In genomic region chr17:46812624-46813318, GRCh38 we compare ENCODE assay signal across 1 cellular context.
A peak's percentile ranks its signal among the peaks of the same experiment; 100 is the strongest.
TF ChIP-seq lines count a peak whose summit lies in the region.

No MANE protein-coding gene starts in this region.

TF ChIP-seq in K562, 482 proteins besides CTCF, POLR2A, EP300 and RAD21 (continued from another document):
- TF ChIP-seq STAT6 (CRISPR knock-in tag; IDR thresholded peaks at IDR 0.05): no peak
- TF ChIP-seq ZSCAN29 (IDR thresholded peaks at IDR 0.05): no peak
- TF ChIP-seq, protein P1, sequence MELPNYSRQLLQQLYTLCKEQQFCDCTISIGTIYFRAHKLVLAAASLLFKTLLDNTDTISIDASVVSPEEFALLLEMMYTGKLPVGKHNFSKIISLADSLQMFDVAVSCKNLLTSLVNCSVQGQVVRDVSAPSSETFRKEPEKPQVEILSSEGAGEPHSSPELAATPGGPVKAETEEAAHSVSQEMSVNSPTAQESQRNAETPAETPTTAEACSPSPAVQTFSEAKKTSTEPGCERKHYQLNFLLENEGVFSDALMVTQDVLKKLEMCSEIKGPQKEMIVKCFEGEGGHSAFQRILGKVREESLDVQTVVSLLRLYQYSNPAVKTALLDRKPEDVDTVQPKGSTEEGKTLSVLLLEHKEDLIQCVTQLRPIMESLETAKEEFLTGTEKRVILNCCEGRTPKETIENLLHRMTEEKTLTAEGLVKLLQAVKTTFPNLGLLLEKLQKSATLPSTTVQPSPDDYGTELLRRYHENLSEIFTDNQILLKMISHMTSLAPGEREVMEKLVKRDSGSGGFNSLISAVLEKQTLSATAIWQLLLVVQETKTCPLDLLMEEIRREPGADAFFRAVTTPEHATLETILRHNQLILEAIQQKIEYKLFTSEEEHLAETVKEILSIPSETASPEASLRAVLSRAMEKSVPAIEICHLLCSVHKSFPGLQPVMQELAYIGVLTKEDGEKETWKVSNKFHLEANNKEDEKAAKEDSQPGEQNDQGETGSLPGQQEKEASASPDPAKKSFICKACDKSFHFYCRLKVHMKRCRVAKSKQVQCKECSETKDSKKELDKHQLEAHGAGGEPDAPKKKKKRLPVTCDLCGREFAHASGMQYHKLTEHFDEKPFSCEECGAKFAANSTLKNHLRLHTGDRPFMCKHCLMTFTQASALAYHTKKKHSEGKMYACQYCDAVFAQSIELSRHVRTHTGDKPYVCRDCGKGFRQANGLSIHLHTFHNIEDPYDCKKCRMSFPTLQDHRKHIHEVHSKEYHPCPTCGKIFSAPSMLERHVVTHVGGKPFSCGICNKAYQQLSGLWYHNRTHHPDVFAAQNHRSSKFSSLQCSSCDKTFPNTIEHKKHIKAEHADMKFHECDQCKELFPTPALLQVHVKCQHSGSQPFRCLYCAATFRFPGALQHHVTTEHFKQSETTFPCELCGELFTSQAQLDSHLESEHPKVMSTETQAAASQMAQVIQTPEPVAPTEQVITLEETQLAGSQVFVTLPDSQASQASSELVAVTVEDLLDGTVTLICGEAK (IDR thresholded peaks at IDR 0.05): no peak
- TF ChIP-seq, protein P1 (CRISPR knock-in tag; IDR thresholded peaks at IDR 0.05): no peak
- TF ChIP-seq, protein P2, sequence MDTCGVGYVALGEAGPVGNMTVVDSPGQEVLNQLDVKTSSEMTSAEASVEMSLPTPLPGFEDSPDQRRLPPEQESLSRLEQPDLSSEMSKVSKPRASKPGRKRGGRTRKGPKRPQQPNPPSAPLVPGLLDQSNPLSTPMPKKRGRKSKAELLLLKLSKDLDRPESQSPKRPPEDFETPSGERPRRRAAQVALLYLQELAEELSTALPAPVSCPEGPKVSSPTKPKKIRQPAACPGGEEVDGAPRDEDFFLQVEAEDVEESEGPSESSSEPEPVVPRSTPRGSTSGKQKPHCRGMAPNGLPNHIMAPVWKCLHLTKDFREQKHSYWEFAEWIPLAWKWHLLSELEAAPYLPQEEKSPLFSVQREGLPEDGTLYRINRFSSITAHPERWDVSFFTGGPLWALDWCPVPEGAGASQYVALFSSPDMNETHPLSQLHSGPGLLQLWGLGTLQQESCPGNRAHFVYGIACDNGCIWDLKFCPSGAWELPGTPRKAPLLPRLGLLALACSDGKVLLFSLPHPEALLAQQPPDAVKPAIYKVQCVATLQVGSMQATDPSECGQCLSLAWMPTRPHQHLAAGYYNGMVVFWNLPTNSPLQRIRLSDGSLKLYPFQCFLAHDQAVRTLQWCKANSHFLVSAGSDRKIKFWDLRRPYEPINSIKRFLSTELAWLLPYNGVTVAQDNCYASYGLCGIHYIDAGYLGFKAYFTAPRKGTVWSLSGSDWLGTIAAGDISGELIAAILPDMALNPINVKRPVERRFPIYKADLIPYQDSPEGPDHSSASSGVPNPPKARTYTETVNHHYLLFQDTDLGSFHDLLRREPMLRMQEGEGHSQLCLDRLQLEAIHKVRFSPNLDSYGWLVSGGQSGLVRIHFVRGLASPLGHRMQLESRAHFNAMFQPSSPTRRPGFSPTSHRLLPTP (IDR thresholded peaks at IDR 0.05; ENCODE audit: borderline replicate concordance, extremely low read depth, insufficient read length): peak; percentile 28
- TF ChIP-seq ZNF644 (tag; IDR thresholded peaks at IDR 0.05; ENCODE audit: low read depth): no peak
- TF ChIP-seq HDAC6 (IDR thresholded peaks at IDR 0.05; ENCODE audit: low read depth, low read length): no peak
- TF ChIP-seq RBM25 (IDR thresholded peaks at IDR 0.05; ENCODE audit: low read depth, low read length, severe bottlenecking): peak; percentile 78
- TF ChIP-seq ZNF436 (CRISPR knock-in tag; IDR thresholded peaks at IDR 0.05): peak; percentile 81
- no peak for TF ChIP-seq PBX2 (CRISPR knock-in tag; IDR thresholded peaks at IDR 0.05; ENCODE audit: low read depth)
- TF ChIP-seq PBX2 (tag; conservative IDR thresholded peaks at IDR 0.05; ENCODE audit: low read depth): no peak
- peak; percentile 79 for TF ChIP-seq SMARCA5 (IDR thresholded peaks at IDR 0.05)
- TF ChIP-seq ZFP36 (IDR thresholded peaks at IDR 0.05; ENCODE audit: low read depth, low read length, partially characterized antibody): peak; percentile 98
- no peak for TF ChIP-seq GTF2A2 (tag; IDR thresholded peaks at IDR 0.05)
- peak; percentile 84 for TF ChIP-seq BCOR (IDR thresholded peaks at IDR 0.05)
- no peak for TF ChIP-seq ZFX (CRISPR knock-in tag; IDR thresholded peaks at IDR 0.05)
- TF ChIP-seq HSF4 (CRISPR knock-in tag; IDR thresholded peaks at IDR 0.05; ENCODE audit: borderline replicate concordance): no peak
- TF ChIP-seq KDM1A (IDR thresholded peaks at IDR 0.05): peak; percentile 38 to 46; a peak in 1 of 4 replicates
